Comparison of ENCODE assay signal across 6 cellular contexts in genomic region chr3:49804141-49805041, GRCh38. TPM values are rescaled to one million over a fixed set of nuclear protein-coding genes. Genes with fewer than 3 reads are reported as not detected.
A peak's percentile ranks its signal among the peaks of the same experiment; 100 is the strongest.
DNase-seq lines count a peak whose midpoint lies in the region; ATAC-seq and TF ChIP-seq lines count a peak whose summit lies in the region.

No MANE protein-coding gene starts in this region.

- H3K9me3 Mint-ChIP-seq in HFFc6 (no peaks in the 10 kb centered on the region), osteocyte (ENCODE audit: unreplicated experiment) (no peaks in the 10 kb centered on the region)

- ATAC-seq in GM21786 (IDR thresholded peaks at IDR 0.05; ENCODE audit: unreplicated experiment), result no peak

- H3K4me3 Mint-ChIP-seq in HFFc6, result peak overlapping the region; percentile 93
- peak overlapping the region; percentile 86 for H3K4me3 Mint-ChIP-seq in osteocyte (ENCODE audit: unreplicated experiment)

- DNase-seq in HFFc6 (no peak), caudate nucleus (lab: John Stamatoyannopoulos, UW) (no peak), osteocyte (ENCODE audit: extremely low spot score, unreplicated experiment) (no peak), NCI-H1930 (lab: John Stamatoyannopoulos, UW) (no peak), NCI-H510A (lab: John Stamatoyannopoulos, UW) (no peak)

- H3K27ac ChIP-seq in caudate nucleus (ENCODE audit: low read depth, low read length), result peak overlapping the region; percentile 82

- H3K36me3 Mint-ChIP-seq in HFFc6 (ENCODE audit: low read depth), result no peaks in the 10 kb centered on the region
- H3K36me3 Mint-ChIP-seq in osteocyte (ENCODE audit: unreplicated experiment), result no peaks in the 10 kb centered on the region

- TF ChIP-seq CTCF in HFFc6 (IDR thresholded peaks at IDR 0.05) (no peak), osteocyte (IDR thresholded peaks at IDR 0.05) (no peak)

- H3K27me3 Mint-ChIP-seq in HFFc6 (ENCODE audit: insufficient read depth) (no peaks in the 10 kb centered on the region; the same call in none of the 2 replicates), osteocyte (ENCODE audit: unreplicated experiment) (peaks cover 8% of the 10 kb centered on the region)

- H3K4me1 Mint-ChIP-seq in HFFc6 (ENCODE audit: low read depth) (peaks cover 34% of the 10 kb centered on the region), osteocyte (ENCODE audit: unreplicated experiment) (peaks cover 50% of the 10 kb centered on the region)

- peak overlapping the region; percentile 29; the same call in 1 of the 2 replicates for H3K27ac Mint-ChIP-seq in HFFc6
- peak overlapping the region; percentile 87 for H3K27ac Mint-ChIP-seq in osteocyte (ENCODE audit: unreplicated experiment)

RNA-seq across cellular contexts. Expression of gene INKA1, which starts 1.3 kb away (rescaled TPM):
- total RNA-seq in HFFc6 (2021; fragmentation: NEBNext Ultra II Directional; extraction: Animal tissue kit (Norgen Biotek cat#: 25700)), result 1 to 10 TPM; 3.2 to 4.3 (median 3.6) TPM
- 5.1 and 5.2 TPM in 2 replicates for total RNA-seq in osteocyte

RNA-seq across cellular contexts. Expression of gene CDHR4, which starts 4.7 kb away (rescaled TPM):
- total RNA-seq in HFFc6 (2021; fragmentation: NEBNext Ultra II Directional; extraction: Animal tissue kit (Norgen Biotek cat#: 25700)), result under 1 TPM in 2 of 6 experiments, not detected in 4; 0.17 to 0.18 TPM
- not detected in 2 replicates for total RNA-seq in osteocyte

RNA-seq across cellular contexts. Expression of gene UBA7, which starts 9.4 kb away (rescaled TPM):
- 10 to 100 TPM; 11.9 to 32.6 (median 28.3) TPM for total RNA-seq in HFFc6 (2021; fragmentation: NEBNext Ultra II Directional; extraction: Animal tissue kit (Norgen Biotek cat#: 25700))
- total RNA-seq in osteocyte, result 63.2 and 63.6 TPM in 2 replicates

RNA-seq across cellular contexts. Expression of gene IP6K1, which starts 18.0 kb away (rescaled TPM):
- total RNA-seq in HFFc6 (2021; fragmentation: NEBNext Ultra II Directional; extraction: Animal tissue kit (Norgen Biotek cat#: 25700)), result 10 to 100 TPM; 29.8 to 43.7 (median 38.4) TPM
- total RNA-seq in osteocyte, result 60.1 and 66.9 TPM in 2 replicates

RNA-seq across cellular contexts. Expression of gene TRAIP, which starts 52.0 kb away (rescaled TPM):
- 1 to 10 TPM; 3.4 to 7.5 (median 6.3) TPM for total RNA-seq in HFFc6 (2021; fragmentation: NEBNext Ultra II Directional; extraction: Animal tissue kit (Norgen Biotek cat#: 25700))
- 3.4 and 5.3 TPM in 2 replicates for total RNA-seq in osteocyte
